ENCODE assay signal across 12 cellular contexts in genomic region chr10:76301950-76302349, GRCh38.
A peak's percentile ranks its signal among the peaks of the same experiment; 100 is the strongest.
DNase-seq lines count a peak whose midpoint lies in the region; ATAC-seq and TF ChIP-seq lines count a peak whose summit lies in the region.
"Had no signal": no experiment of that assay in that cellular context is flagged by ENCODE, and none has a peak within 500 bp of the region (broad histone marks: within the 10 kb centered on the region; RNA-seq: fewer than 3 reads in every experiment).

No MANE protein-coding gene starts in this region.

- H3K9me3 Mint-ChIP-seq in natural killer cell: no peaks in the 10 kb centered on the region

- H3K4me2 ChIP-seq in neural cell (ENCODE audit: low read length): no peak overlapping the region

- H3K9me3 ChIP-seq in neural cell (ENCODE audit: low read length): no peaks in the 10 kb centered on the region

- H3K4me3 Mint-ChIP-seq in natural killer cell: no peak overlapping the region

- no peaks in the 10 kb centered on the region for H3K36me3 Mint-ChIP-seq in natural killer cell

- H3K4me3 ChIP-seq in NB4 (ENCODE audit: low read depth, low read length) (no peak overlapping the region), astrocyte of the spinal cord (ENCODE audit: low read depth, low read length) (no peak overlapping the region), neural cell (ENCODE audit: low read length) (no peak overlapping the region)

- no peaks in the 10 kb centered on the region for H3K79me2 ChIP-seq in neural cell (replicated peaks; ENCODE audit: insufficient read depth, low read length)

- H3K27me3 Mint-ChIP-seq in natural killer cell (ENCODE audit: low read depth in 2 of 2): peaks cover 7 to 10% of the 10 kb centered on the region in 2 donors

- no peak overlapping the region for H3K9ac ChIP-seq in neural cell (ENCODE audit: low read length)

- TF ChIP-seq CTCF in NB4 (IDR thresholded peaks at IDR 0.05; ENCODE audit: low read depth, low read length): peak; percentile 21
- TF ChIP-seq CTCF in astrocyte of the spinal cord (IDR thresholded peaks at IDR 0.05; ENCODE audit: low read depth, low read length): peak; percentile 27
- peak; percentile 45 for TF ChIP-seq CTCF in neural cell (IDR thresholded peaks at IDR 0.05; ENCODE audit: poor library complexity, severe bottlenecking)
- TF ChIP-seq CTCF in natural killer cell (IDR thresholded peaks at IDR 0.05): no peak

- no peaks in the 10 kb centered on the region for H3F3A ChIP-seq in neural cell (ENCODE audit: insufficient read depth, low read length, poor library complexity, severe bottlenecking)

- H3K9me2 ChIP-seq in neural cell (ENCODE audit: insufficient read depth, low read length): no peaks in the 10 kb centered on the region

- DNase-seq in ELR (ENCODE audit: low read depth) (peak; percentile 4), NB4 (ENCODE audit: low read depth) (peak; percentile 20), astrocyte of the spinal cord (ENCODE audit: low read depth, low spot score) (peak; percentile 33), natural killer cell (no peak)
- DNase-seq: activated CD4-positive, alpha-beta T cell treated with anti-CD3 and anti-CD28 coated beads, Interleukin-2, amount 50 U/mL, for 4 hours; activated naive CD4-positive, alpha-beta T cell treated with anti-CD3 and anti-CD28 coated beads, Interleukin-2, amount 50 U/mL, for 16 hours; hypothalamus; Kasumi-1; stimulated activated naive CD8-positive, alpha-beta T cell treated with anti-CD3 and anti-CD28 coated beads, Interleukin-15, Interleukin-2, amounts not matched to agents 100 U/mL and 50 U/mL, for 24 hours had no signal

- H3K27me3 ChIP-seq in neural cell (ENCODE audit: insufficient read depth, low read depth, low read length): peaks cover 5% of the 10 kb centered on the region

- no peak for TF ChIP-seq EP300 in neural cell (conservative IDR thresholded peaks at IDR 0.05; ENCODE audit: poor library complexity, severe bottlenecking)

- intact Hi-C loops in natural killer cell (cut with micrococcal nuclease): no loop called here

- H3K27ac ChIP-seq in neural cell (ENCODE audit: low read length): no peak overlapping the region

- no peaks in the 10 kb centered on the region for H3K36me3 ChIP-seq in neural cell (ENCODE audit: insufficient read depth, low read length)

- TF ChIP-seq POLR2A in NB4 (IDR thresholded peaks at IDR 0.05; ENCODE audit: extremely low read depth, insufficient read length): no peak

- H2AFZ ChIP-seq in neural cell (ENCODE audit: low read depth, low read length): no peak overlapping the region

- in situ Hi-C loops in astrocyte of the spinal cord (cut with HindIII; ENCODE audit: low sequenced_read_pairs): no loop called here

- H3K27ac Mint-ChIP-seq in natural killer cell: no peak overlapping the region

- H3K4me1 Mint-ChIP-seq in natural killer cell: no peaks in the 10 kb centered on the region

- ATAC-seq in HG02870 (IDR thresholded peaks at IDR 0.05; ENCODE audit: unreplicated experiment) (no peak), HG02571 (IDR thresholded peaks at IDR 0.05; ENCODE audit: unreplicated experiment) (no peak), natural killer cell (no peak)
- ATAC-seq: stimulated activated naive CD8-positive, alpha-beta T cell treated with anti-CD3 and anti-CD28 coated beads, Interleukin-15, Interleukin-2, amounts not matched to agents 100 U/mL and 50 U/mL, for 24 hours had no signal

- H4K20me1 ChIP-seq in neural cell (ENCODE audit: insufficient read depth): no peaks in the 10 kb centered on the region

- peak; percentile 52 for TF ChIP-seq RAD21 in neural cell (conservative IDR thresholded peaks at IDR 0.05)

TF ChIP-seq in neural cell, 6 proteins besides CTCF, POLR2A, EP300 and RAD21:
- no peak for TF ChIP-seq TAF1 (IDR thresholded peaks at IDR 0.05; ENCODE audit: low read depth)
- TF ChIP-seq SMC3 (conservative IDR thresholded peaks at IDR 0.05; ENCODE audit: poor library complexity): peak; percentile 58
